18 cellular contexts compared by ENCODE assay signal in the genomic region with DNA sequence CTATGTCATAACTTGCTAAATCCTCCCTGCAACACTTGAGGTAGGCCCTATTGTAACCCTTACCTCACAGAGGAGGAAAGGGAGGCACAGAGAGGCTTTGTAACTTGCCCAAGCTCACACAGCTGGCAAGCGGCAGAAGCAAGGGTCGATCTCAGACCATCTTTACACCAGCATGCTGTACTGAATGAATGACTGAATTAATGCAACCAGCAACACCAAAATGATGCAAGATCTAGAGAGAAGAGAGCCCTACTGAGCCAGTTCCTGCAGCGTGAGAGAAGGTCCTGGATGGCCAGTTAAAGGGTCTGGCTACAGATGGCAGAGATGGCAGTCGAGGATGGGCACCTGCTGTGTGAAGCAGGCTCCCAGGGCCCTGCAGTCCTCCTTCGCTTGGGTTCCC. TPM values are rescaled to one million over a fixed set of nuclear protein-coding genes. Genes with fewer than 3 reads are reported as not detected.
DNase-seq lines count a peak whose midpoint lies in the region; ATAC-seq, FAIRE-seq and TF ChIP-seq lines count a peak whose summit lies in the region.
"Had no signal": no experiment of that assay in that cellular context is flagged by ENCODE, and none has a peak within 500 bp of the region (broad histone marks: within the 10 kb centered on the region; RNA-seq: fewer than 3 reads in every experiment).

No MANE protein-coding gene starts in this region.

- H3K36me3 Mint-ChIP-seq in activated naive CD4-positive, alpha-beta T cell treated with anti-CD3 and anti-CD28 coated beads, Interleukin-2, amount 50 U/mL, for 24 hours, result no peaks in the 10 kb centered on the region
- no peaks in the 10 kb centered on the region for H3K36me3 Mint-ChIP-seq in memory B cell
- H3K36me3 Mint-ChIP-seq in type B pancreatic cell, result no peaks in the 10 kb centered on the region

- H3K4me3 ChIP-seq in OCI-LY7 (ENCODE audit: low read depth, low read length, poor library complexity, severe bottlenecking), result no peak overlapping the region
- no peak overlapping the region for H3K4me3 ChIP-seq in SK-N-SH (ENCODE audit: low read depth in 2 of 2, low read length in 1 of 2)
- H3K4me3 ChIP-seq: heart left ventricle, SK-N-MC, uterus had no signal

- H3K36me3 ChIP-seq in OCI-LY7 (ENCODE audit: insufficient read depth, low read length), result no peaks in the 10 kb centered on the region
- no peaks in the 10 kb centered on the region for H3K36me3 ChIP-seq in SK-N-SH (replicated peaks in 1 of 2; ENCODE audit: control insufficient read depth in 1 of 2, insufficient read depth in 2 of 2, low read length in 1 of 2)
- H3K36me3 ChIP-seq: heart left ventricle, uterus had no signal

- FAIRE-seq in GM19239 (lab: Jason Lieb, UNC), result no peak
- FAIRE-seq: bronchial epithelial cell had no signal

- no peak overlapping the region for H2AFZ ChIP-seq in OCI-LY7 (ENCODE audit: low read length)
- H2AFZ ChIP-seq in SK-N-SH (ENCODE audit: low read depth), result no peak overlapping the region

- CTCF ChIA-PET in OCI-LY7 (lab: Charles Lee; ENCODE audit: unreplicated experiment), result no interaction called here
- CTCF ChIA-PET in SK-N-SH (lab: Yijun Ruan, JAX), result no interaction called here

- no peak overlapping the region for H3K9ac ChIP-seq in SK-N-SH

- no peak for TF ChIP-seq RAD21 in SK-N-SH (IDR thresholded peaks at IDR 0.05; ENCODE audit: low read length)

- ATAC-seq in memory B cell (ENCODE audit: low read depth), result no peak
- no peak for ATAC-seq in HG02759 (IDR thresholded peaks at IDR 0.05; ENCODE audit: unreplicated experiment)
- ATAC-seq: activated CD4-positive, CD25-positive, alpha-beta regulatory T cell treated with anti-CD3 and anti-CD28 coated beads, Interleukin-2, amount 50 U/mL, for 24 hours; heart left ventricle; left lobe of liver had no signal

- no peak overlapping the region for H3K4me3 Mint-ChIP-seq in activated naive CD4-positive, alpha-beta T cell treated with anti-CD3 and anti-CD28 coated beads, Interleukin-2, amount 50 U/mL, for 24 hours
- H3K4me3 Mint-ChIP-seq in memory B cell, result no peak overlapping the region
- no peak overlapping the region for H3K4me3 Mint-ChIP-seq in type B pancreatic cell

- peaks cover 56% of the 10 kb centered on the region for H3K4me1 Mint-ChIP-seq in activated naive CD4-positive, alpha-beta T cell treated with anti-CD3 and anti-CD28 coated beads, Interleukin-2, amount 50 U/mL, for 24 hours
- H3K4me1 Mint-ChIP-seq in memory B cell, result peaks cover 58% of the 10 kb centered on the region
- peaks cover 18% of the 10 kb centered on the region for H3K4me1 Mint-ChIP-seq in type B pancreatic cell (ENCODE audit: unreplicated experiment)

- no peaks in the 10 kb centered on the region for H3K9me3 Mint-ChIP-seq in activated naive CD4-positive, alpha-beta T cell treated with anti-CD3 and anti-CD28 coated beads, Interleukin-2, amount 50 U/mL, for 24 hours
- H3K9me3 Mint-ChIP-seq in memory B cell, result no peaks in the 10 kb centered on the region
- peaks cover 4% of the 10 kb centered on the region for H3K9me3 Mint-ChIP-seq in type B pancreatic cell

- TF ChIP-seq EP300 in SK-N-SH (IDR thresholded peaks at IDR 0.05; ENCODE audit: borderline replicate concordance in 1 of 2, low read depth in 1 of 2, low read length in 1 of 2), result no peak

- POLR2A ChIA-PET in OCI-LY7 (lab: Charles Lee) (interaction anchor here (3.4 kb wide), 1 partner anchor 23 kb away, joined by 9 read pairs; no protein-coding TSS in a partner anchor), SK-N-SH (lab: Yijun Ruan, JAX) (no interaction called here)

- intact Hi-C loops in OCI-LY7 (cut with micrococcal nuclease; ENCODE audit: unreplicated experiment), result no loop called here

- TF ChIP-seq CTCF in OCI-LY7 (conservative IDR thresholded peaks at IDR 0.05; ENCODE audit: low read length) (no peak), type B pancreatic cell (conservative IDR thresholded peaks at IDR 0.05) (no peak), SK-N-SH (IDR thresholded peaks at IDR 0.05) (no peak)

- H3K9me3 ChIP-seq in OCI-LY7 (ENCODE audit: low read length) (no peaks in the 10 kb centered on the region), SK-N-SH (no peaks in the 10 kb centered on the region)
- H3K9me3 ChIP-seq: heart left ventricle, uterus had no signal

- H3K27ac Mint-ChIP-seq in activated naive CD4-positive, alpha-beta T cell treated with anti-CD3 and anti-CD28 coated beads, Interleukin-2, amount 50 U/mL, for 24 hours, result peak overlapping the region; percentile 43
- H3K27ac Mint-ChIP-seq in memory B cell, result peak overlapping the region; percentile 85
- H3K27ac Mint-ChIP-seq in type B pancreatic cell, result peak overlapping the region; percentile 37

- peaks cover 74% of the 10 kb centered on the region for H3K4me1 ChIP-seq in OCI-LY7 (ENCODE audit: insufficient read depth, low read length, poor library complexity, severe bottlenecking)
- peaks cover 13 to 25% of the 10 kb centered on the region in 2 experiments; a peak in 3 of 4 replicates for H3K4me1 ChIP-seq in SK-N-SH (ENCODE audit: control insufficient read depth in 1 of 2, insufficient read depth in 2 of 2, low read depth in 1 of 2, low read length in 1 of 2)

- BruUV-seq in OCI-LY7 (replicated peaks; lab: Mats Ljungman, UMichigan), result no TSS peak

- no peaks in the 10 kb centered on the region for H4K20me1 ChIP-seq in OCI-LY7 (ENCODE audit: insufficient read depth, low read length)
- no peaks in the 10 kb centered on the region for H4K20me1 ChIP-seq in SK-N-SH (ENCODE audit: insufficient read depth)

- peak overlapping the region; percentile 68; the same call in 1 of the 2 replicates for H3K4me2 ChIP-seq in OCI-LY7 (ENCODE audit: low read length)
- H3K4me2 ChIP-seq in SK-N-SH, result no peak overlapping the region

- H3K79me2 ChIP-seq in OCI-LY7 (ENCODE audit: insufficient read depth, low read depth, low read length) (no peaks in the 10 kb centered on the region), SK-N-SH (ENCODE audit: insufficient read depth) (no peaks in the 10 kb centered on the region)

- peaks cover 3% of the 10 kb centered on the region for H3F3A ChIP-seq in SK-N-SH (replicated peaks; ENCODE audit: insufficient read depth)

- DNase-seq in activated naive CD4-positive, alpha-beta T cell (lab: John Stamatoyannopoulos, UW), result no peak
- DNase-seq in OCI-LY7 (ENCODE audit: low spot score), result no peak
- no peak for DNase-seq in memory B cell (ENCODE audit: low spot score in 2 of 2)
- no peak for DNase-seq in type B pancreatic cell (ENCODE audit: extremely low spot score, unreplicated experiment)
- no peak for DNase-seq in GM19239 (ENCODE audit: insufficient read length, low spot score)
- DNase-seq in SK-N-SH, result no peak
- DNase-seq: cortex of kidney; heart left ventricle; NCI-H1436 treated with DMSO at 0.1 percent for 48 hours; NCI-H526; stimulated activated CD4-positive, alpha-beta T cell treated with anti-CD3 and anti-CD28 coated beads, Interleukin-4, amount 100 ng/mL, for 24 hours; uterus had no signal

- no peaks in the 10 kb centered on the region for H3K27me3 Mint-ChIP-seq in activated naive CD4-positive, alpha-beta T cell treated with anti-CD3 and anti-CD28 coated beads, Interleukin-2, amount 50 U/mL, for 24 hours
- H3K27me3 Mint-ChIP-seq in memory B cell (no peaks in the 10 kb centered on the region), type B pancreatic cell (peaks cover 1% of the 10 kb centered on the region)

- H3K27ac ChIP-seq in OCI-LY7 (ENCODE audit: low read depth, low read length, poor library complexity, severe bottlenecking) (peak overlapping the region; percentile 82), SK-N-SH (ENCODE audit: low read depth in 2 of 2, low read length in 1 of 2) (no peak overlapping the region)
- H3K27ac ChIP-seq: SK-N-MC, uterus had no signal

- no peaks in the 10 kb centered on the region for H3K27me3 ChIP-seq in SK-N-SH (ENCODE audit: insufficient read depth)
- H3K27me3 ChIP-seq: heart left ventricle, uterus had no signal

- 96% methylated on average over 5 of the region's 5 CpGs for WGBS in SK-N-SH (ENCODE audit: low lambda C conversion rate)

- no peaks in the 10 kb centered on the region for H3K9me2 ChIP-seq in OCI-LY7 (ENCODE audit: insufficient read depth, low read length)
- H3K9me2 ChIP-seq in SK-N-SH, result no peaks in the 10 kb centered on the region

TF ChIP-seq in SK-N-SH, 30 proteins besides CTCF, POLR2A, EP300 and RAD21:
- TF ChIP-seq TCF12 (IDR thresholded peaks at IDR 0.05) (no peak), YY1 (IDR thresholded peaks at IDR 0.05; ENCODE audit: low read depth) (no peak), SIN3A (IDR thresholded peaks at IDR 0.05; ENCODE audit: borderline replicate concordance, low read depth, low read length) (no peak), MEF2A (IDR thresholded peaks at IDR 0.05; ENCODE audit: borderline replicate concordance, low read depth) (no peak), CHD2 (IDR thresholded peaks at IDR 0.05; ENCODE audit: low read length, partially characterized antibody) (no peak), RCOR1 (IDR thresholded peaks at IDR 0.05; ENCODE audit: low read length) (no peak)
- TF ChIP-seq, protein P1, sequence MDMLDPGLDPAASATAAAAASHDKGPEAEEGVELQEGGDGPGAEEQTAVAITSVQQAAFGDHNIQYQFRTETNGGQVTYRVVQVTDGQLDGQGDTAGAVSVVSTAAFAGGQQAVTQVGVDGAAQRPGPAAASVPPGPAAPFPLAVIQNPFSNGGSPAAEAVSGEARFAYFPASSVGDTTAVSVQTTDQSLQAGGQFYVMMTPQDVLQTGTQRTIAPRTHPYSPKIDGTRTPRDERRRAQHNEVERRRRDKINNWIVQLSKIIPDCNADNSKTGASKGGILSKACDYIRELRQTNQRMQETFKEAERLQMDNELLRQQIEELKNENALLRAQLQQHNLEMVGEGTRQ (IDR thresholded peaks at IDR 0.05; ENCODE audit: borderline replicate concordance, low read depth, low read length), result no peak
TF ChIP-seq in SK-N-SH: peak in this region for 0.

RNA-seq across cellular contexts. Expression of a gene that starts 8.2 kb away (rescaled TPM):
- 50.1 and 58.9 TPM in 2 replicates for total RNA-seq in OCI-LY7 (2014; rRNA removed; shearing (Covaris generic))
- total RNA-seq in OCI-LY7 (2022) (66.1 and 69.0 TPM in 2 replicates), type B pancreatic cell (ENCODE audit: low replicate concordance) (40.3 and 64.7 TPM in 2 replicates)
- 39.8 and 43.3 TPM in 2 replicates for polyA plus RNA-seq in SK-N-SH (2012; rRNA removed)
- polyA plus RNA-seq in SK-N-SH (2012; cell fraction: cytosol; rRNA removed), result 17.4 and 26.1 TPM in 2 replicates
- polyA plus RNA-seq in SK-N-SH (2012; cell fraction: nucleus; rRNA removed), result 94.5 and 97.9 TPM in 2 replicates

RNA-seq across cellular contexts. Expression of a gene that starts 22.3 kb away (rescaled TPM):
- total RNA-seq in OCI-LY7 (2014; rRNA removed; shearing (Covaris generic)), result 119 and 125 TPM in 2 replicates
- 214 and 232 TPM in 2 replicates for total RNA-seq in OCI-LY7 (2022)
- 75.6 and 179 TPM in 2 replicates for total RNA-seq in type B pancreatic cell (ENCODE audit: low replicate concordance)
- polyA plus RNA-seq in SK-N-SH (2012; rRNA removed), result 59.5 and 91.6 TPM in 2 replicates
- polyA plus RNA-seq in SK-N-SH (2012; cell fraction: cytosol; rRNA removed), result 99.1 and 101 TPM in 2 replicates
- polyA plus RNA-seq in SK-N-SH (2012; cell fraction: nucleus; rRNA removed), result 72.6 and 94.3 TPM in 2 replicates

RNA-seq across cellular contexts. Expression of a gene that starts 59.7 kb away (rescaled TPM):
- 65.9 and 69.8 TPM in 2 replicates for total RNA-seq in OCI-LY7 (2014; rRNA removed; shearing (Covaris generic))
- total RNA-seq in OCI-LY7 (2022), result 134 and 135 TPM in 2 replicates
- total RNA-seq in type B pancreatic cell (ENCODE audit: low replicate concordance), result 97.7 and 110 TPM in 2 replicates
- 41.6 and 49.2 TPM in 2 replicates for polyA plus RNA-seq in SK-N-SH (2012; rRNA removed)
- polyA plus RNA-seq in SK-N-SH (2012; cell fraction: cytosol; rRNA removed), result 27.1 and 31.0 TPM in 2 replicates
- polyA plus RNA-seq in SK-N-SH (2012; cell fraction: nucleus; rRNA removed), result 103 and 133 TPM in 2 replicates
